ENCODE assay signal across 8 cellular contexts in the genomic region with DNA sequence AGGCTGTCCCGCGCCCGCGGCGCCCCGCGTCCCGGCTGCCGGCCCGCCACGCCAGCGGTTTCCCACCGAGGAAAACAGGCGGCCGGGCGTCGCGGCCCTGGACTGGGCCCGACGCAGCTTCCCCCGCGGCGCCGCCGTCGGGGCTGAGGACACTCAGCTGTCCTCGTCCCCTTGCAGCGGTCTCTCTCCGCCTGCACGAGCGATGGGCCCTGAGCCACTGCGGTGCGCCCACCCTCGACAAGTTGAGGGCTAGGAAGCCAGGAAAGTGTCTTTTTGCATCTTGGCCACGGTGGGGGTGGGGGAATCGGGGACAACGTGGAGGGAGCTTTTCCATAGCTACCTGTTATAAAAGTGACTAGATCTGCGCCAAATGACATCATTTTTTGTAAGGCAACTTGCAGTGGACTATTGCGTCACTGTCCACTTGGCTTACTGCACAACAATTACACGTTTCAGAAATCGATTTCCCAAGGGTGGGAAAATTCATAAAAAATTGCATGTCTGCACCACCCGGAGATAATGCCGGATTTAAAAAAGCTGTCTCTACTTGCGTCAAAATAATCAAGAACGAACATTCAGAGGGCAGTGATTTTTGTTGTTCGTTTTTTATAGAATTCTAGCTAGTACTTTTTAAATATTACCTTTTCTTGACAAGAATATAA. TPM values are rescaled to one million over a fixed set of nuclear protein-coding genes. Genes with fewer than 3 reads are reported as not detected.
A peak's percentile ranks its signal among the peaks of the same experiment; 100 is the strongest.
DNase-seq lines count a peak whose midpoint lies in the region; ATAC-seq and TF ChIP-seq lines count a peak whose summit lies in the region.

No MANE protein-coding gene starts in this region.

- TF ChIP-seq POLR2A in adrenal gland (IDR thresholded peaks at IDR 0.05) (peak; percentile 40 to 57), gastrocnemius medialis (IDR thresholded peaks at IDR 0.05) (peak; percentile 14 to 41)

- H3K9me3 ChIP-seq in adrenal gland (replicated peaks in 1 of 3) (no peaks in the 10 kb centered on the region), gastrocnemius medialis (no peaks in the 10 kb centered on the region)

- H3K36me3 Mint-ChIP-seq in activated naive CD4-positive, alpha-beta T cell treated with anti-CD3 and anti-CD28 coated beads, Interleukin-2, amount 10 ng/mL, durations not matched to agents 7 days and 5 days = peaks cover 12% of the 10 kb centered on the region

- H3K4me3 ChIP-seq in adrenal gland (peak overlapping the region in 2 of 4 donors; percentile 16 to 72), iPS-11a (ENCODE audit: low read depth, low read length) (peak overlapping the region; percentile 49), gastrocnemius medialis (peak overlapping the region; percentile 69 to 92 (median 79))

- H3K27ac ChIP-seq in adrenal gland (peak overlapping the region; percentile 69 to 99 (median 93)), gastrocnemius medialis (peak overlapping the region; percentile 90 to 98 (median 94))

- intact Hi-C loops in adrenal gland (cut with DNase I) = no loop called here
- intact Hi-C loops in gastrocnemius medialis (cut with DNase I; ENCODE audit: low total_unique reads) = loop anchor here (1.0 to 10.0 kb wide), 5 partner anchors 28 to 439 kb away; a partner anchor contains a TSS

- DNase-seq in activated naive CD4-positive, alpha-beta T cell treated with anti-CD3 and anti-CD28 coated beads, Interleukin-2, amount 10 ng/mL, durations not matched to agents 7 days and 5 days = no peak
- no peak for DNase-seq in activated naive CD4-positive, alpha-beta T cell treated with anti-CD3 and anti-CD28 coated beads, Interleukin-2, amount 50 U/mL, for 16 hours
- DNase-seq in NCI-H1092 treated with DMSO at 0.1 percent for 48 hours (lab: John Stamatoyannopoulos, UW) = peak; percentile 53
- DNase-seq in adrenal gland = peak in 5 of 7 donors; percentile 28 to 61 (median 45)
- peak; percentile 15 to 34 for DNase-seq in gastrocnemius medialis
- no peak for DNase-seq in germinal center (ENCODE audit: low spot score)

- H3K27me3 ChIP-seq in adrenal gland = peaks cover 9% of the 10 kb centered on the region
- peaks cover 0 to 3% (median 0%) of the 10 kb centered on the region in 3 donors for H3K27me3 ChIP-seq in gastrocnemius medialis

- TF ChIP-seq CTCF in adrenal gland (IDR thresholded peaks at IDR 0.05) (no peak), gastrocnemius medialis (IDR thresholded peaks at IDR 0.05 in 4 of 5, conservative IDR thresholded peaks at IDR 0.05 in 1 of 5) (no peak)

- H3K4me1 Mint-ChIP-seq in activated naive CD4-positive, alpha-beta T cell treated with anti-CD3 and anti-CD28 coated beads, Interleukin-2, amount 10 ng/mL, durations not matched to agents 7 days and 5 days = peaks cover 25% of the 10 kb centered on the region

- in situ Hi-C loops in gastrocnemius medialis (cut with MboI; ENCODE audit: low sequenced_read_pairs in 4 of 4) = no loop called here

- no peaks in the 10 kb centered on the region for H3K9me3 Mint-ChIP-seq in activated naive CD4-positive, alpha-beta T cell treated with anti-CD3 and anti-CD28 coated beads, Interleukin-2, amount 10 ng/mL, durations not matched to agents 7 days and 5 days

- ATAC-seq in HG02588 (IDR thresholded peaks at IDR 0.05; ENCODE audit: unreplicated experiment) = peak; percentile 37
- peak; percentile 40 to 42 for ATAC-seq in gastrocnemius medialis

- H3K36me3 ChIP-seq in adrenal gland (replicated peaks in 1 of 2) = no peaks in the 10 kb centered on the region
- no peaks in the 10 kb centered on the region for H3K36me3 ChIP-seq in gastrocnemius medialis

- CTCF ChIA-PET in activated naive CD4-positive, alpha-beta T cell treated with anti-CD3 and anti-CD28 coated beads, Interleukin-2, amount 10 ng/mL, durations not matched to agents 7 days and 5 days (lab: Charles Lee) = interaction anchor here (1.0 to 2.3 kb wide), 3 partner anchors 28 to 124 kb away, joined by 4 to 10 read pairs (median 4); a partner anchor contains a TSS

- peaks cover 5% of the 10 kb centered on the region for H3K27me3 Mint-ChIP-seq in activated naive CD4-positive, alpha-beta T cell treated with anti-CD3 and anti-CD28 coated beads, Interleukin-2, amount 10 ng/mL, durations not matched to agents 7 days and 5 days

- H3K4me3 Mint-ChIP-seq in activated naive CD4-positive, alpha-beta T cell treated with anti-CD3 and anti-CD28 coated beads, Interleukin-2, amount 10 ng/mL, durations not matched to agents 7 days and 5 days = peak overlapping the region; percentile 77

- H3K4me1 ChIP-seq in adrenal gland (replicated peaks in 1 of 2) (no peaks in the 10 kb centered on the region), gastrocnemius medialis (peaks cover 0 to 3% of the 10 kb centered on the region in 2 donors)

- WGBS in adrenal gland, 4 donors = 1 to 36% (median 16%) methylated on average over 9 to 44 of the region's 46 CpGs

- H3K27ac Mint-ChIP-seq in activated naive CD4-positive, alpha-beta T cell treated with anti-CD3 and anti-CD28 coated beads, Interleukin-2, amount 10 ng/mL, durations not matched to agents 7 days and 5 days = peak overlapping the region; percentile 94

RNA-seq across cellular contexts. Expression of a gene that starts 1.1 kb away (rescaled TPM):
- 10 to 100 TPM in 7 of 8 donors, 1 to 10 TPM in 1; 9.5 to 75.3 (median 17.8) TPM for total RNA-seq in adrenal gland
- polyA plus RNA-seq in adrenal gland = 10 to 100 TPM in 1 of 3 donors, 1 to 10 TPM in 2; 1.5 to 16.7 (median 3.1) TPM
- 1 to 10 TPM; 5.1 to 9.3 (median 8.1) TPM for total RNA-seq in gastrocnemius medialis

RNA-seq across cellular contexts. Expression of a gene that starts 28.9 kb away (rescaled TPM):
- 100 to 1,000 TPM in 6 of 8 donors, 10 to 100 TPM in 2; 73.4 to 185 (median 127) TPM for total RNA-seq in adrenal gland
- 10 to 100 TPM; 49.1 to 95.9 (median 50.3) TPM for polyA plus RNA-seq in adrenal gland
- total RNA-seq in gastrocnemius medialis = 10 to 100 TPM; 50.8 to 89.1 (median 70.2) TPM

Comparison
In these comparisons a context has a peak if more than half of its experiments do, and no peak if none do; other contexts are left out.
1. DNase-seq: peak in NCI-H1092 treated with DMSO at 0.1 percent for 48 hours (single experiment), adrenal gland (5 of 7) and gastrocnemius medialis (2 of 2); none in activated naive CD4-positive, alpha-beta T cell treated with anti-CD3 and anti-CD28 coated beads, Interleukin-2, amount 10 ng/mL, durations not matched to agents 7 days and 5 days (single experiment), activated naive CD4-positive, alpha-beta T cell treated with anti-CD3 and anti-CD28 coated beads, Interleukin-2, amount 50 U/mL, for 16 hours (single experiment) and germinal center (single experiment).